ENCODE assay signal across 8 cellular contexts in genomic region chr18:67104700-67105284, GRCh38.
DNase-seq lines count a peak whose midpoint lies in the region; ATAC-seq, FAIRE-seq and TF ChIP-seq lines count a peak whose summit lies in the region.

No MANE protein-coding gene starts in this region.

- 26 to 27% methylated on average over 7 of the region's 7 CpGs for WGBS in body of pancreas, 2 donors

- POLR2A ChIA-PET in HEK293 (lab: Yijun Ruan, JAX), result no interaction called here
- POLR2A ChIA-PET in RWPE1 (lab: Yijun Ruan, JAX; ENCODE audit: low non-redundant PET), result no interaction called here

- no peak overlapping the region for H3K27ac ChIP-seq in HEK293 (ENCODE audit: extremely low read depth, low read depth, low read length)
- H3K27ac ChIP-seq in RWPE1, result no peak overlapping the region
- no peak overlapping the region for H3K27ac ChIP-seq in body of pancreas
- H3K27ac ChIP-seq in keratinocyte (ENCODE audit: control insufficient read depth, insufficient read depth, low read length), result no peak overlapping the region

- dilution Hi-C loops in keratinocyte (cut with MboI; ENCODE audit: extremely low pct_ligation_motif_present, low sequenced_read_pairs), result no loop called here

- no peaks in the 10 kb centered on the region for H3F3A ChIP-seq in Loucy (ENCODE audit: low read depth)

- ATAC-seq in body of pancreas, result peak; percentile 87

- H3K9me3 ChIP-seq in HEK293 (ENCODE audit: control insufficient read depth, insufficient read depth, low read depth, low read length), result no peaks in the 10 kb centered on the region
- no peaks in the 10 kb centered on the region for H3K9me3 ChIP-seq in Loucy (ENCODE audit: insufficient read depth, low read depth, low read length)
- H3K9me3 ChIP-seq in body of pancreas, result no peaks in the 10 kb centered on the region
- H3K9me3 ChIP-seq in keratinocyte (ENCODE audit: control insufficient read depth, low read depth, low read length), result no peaks in the 10 kb centered on the region

- TF ChIP-seq CTCF in HEK293 (tag by site-specific recombination; IDR thresholded peaks at IDR 0.05) (peak; percentile 43; the same call in 1 of the 2 replicates), Loucy (conservative IDR thresholded peaks at IDR 0.05; ENCODE audit: low read length) (peak; percentile 91), RWPE1 (conservative IDR thresholded peaks at IDR 0.05; ENCODE audit: low read depth) (peak; percentile 82), body of pancreas (IDR thresholded peaks at IDR 0.05) (peak; percentile 43 to 72 (median 63)), keratinocyte (optimal IDR thresholded peaks at IDR 0.05 in 1 of 3, IDR thresholded peaks at IDR 0.05 in 1 of 3, conservative IDR thresholded peaks at IDR 0.05 in 1 of 3; ENCODE audit: extremely low read depth in 1 of 3, insufficient read depth in 2 of 3, low read length in 3 of 3) (peak; percentile 65 to 74 (median 73))

- H3K4me1 ChIP-seq in HEK293 (ENCODE audit: control insufficient read depth, insufficient read depth, low read length) (no peaks in the 10 kb centered on the region), Loucy (ENCODE audit: insufficient read depth, low read length, poor library complexity, severe bottlenecking) (no peaks in the 10 kb centered on the region), body of pancreas (peaks cover 15% of the 10 kb centered on the region), keratinocyte (ENCODE audit: control insufficient read depth, extremely low read depth, insufficient read depth, low read length) (no peaks in the 10 kb centered on the region)

- no peak for FAIRE-seq in keratinocyte (lab: Jason Lieb, UNC)

- no peaks in the 10 kb centered on the region for H3K9me1 ChIP-seq in keratinocyte (ENCODE audit: control insufficient read depth, extremely low read depth, insufficient read depth, low read length)

- no peaks in the 10 kb centered on the region for H4K20me1 ChIP-seq in Loucy (ENCODE audit: insufficient read depth, low read length, poor library complexity, severe bottlenecking)
- no peaks in the 10 kb centered on the region for H4K20me1 ChIP-seq in keratinocyte (ENCODE audit: control insufficient read depth, extremely low read depth, insufficient read depth, low read length)

- no peaks in the 10 kb centered on the region for H3K79me2 ChIP-seq in Loucy (ENCODE audit: insufficient read depth, low read length)
- no peaks in the 10 kb centered on the region for H3K79me2 ChIP-seq in keratinocyte (ENCODE audit: control insufficient read depth, insufficient read depth, low read length)

- H2AFZ ChIP-seq in Loucy (ENCODE audit: low read length) (no peak overlapping the region), keratinocyte (ENCODE audit: control insufficient read depth, low read length) (no peak overlapping the region)

- H3K4me2 ChIP-seq in Loucy (ENCODE audit: low read depth, low read length, poor library complexity, severe bottlenecking) (no peak overlapping the region), keratinocyte (ENCODE audit: control insufficient read depth, extremely low read depth, insufficient read depth, low read depth, low read length) (no peak overlapping the region)

- no peaks in the 10 kb centered on the region for H3K36me3 ChIP-seq in HEK293 (ENCODE audit: control insufficient read depth in 2 of 2, insufficient read depth in 1 of 2, low read length in 2 of 2)
- H3K36me3 ChIP-seq in Loucy (ENCODE audit: insufficient read depth, low read length), result no peaks in the 10 kb centered on the region
- H3K36me3 ChIP-seq in body of pancreas (replicated peaks in 1 of 2; ENCODE audit: insufficient read depth in 1 of 2, low read depth in 2 of 2), result no peaks in the 10 kb centered on the region
- no peaks in the 10 kb centered on the region for H3K36me3 ChIP-seq in keratinocyte (ENCODE audit: control insufficient read depth in 2 of 2, extremely low read depth in 1 of 2, insufficient read depth in 2 of 2, low read length in 2 of 2)

- no peak for TF ChIP-seq POLR2A in body of pancreas (IDR thresholded peaks at IDR 0.05)

- H3K9me2 ChIP-seq in Loucy (replicated peaks; ENCODE audit: low read depth, low read length), result no peaks in the 10 kb centered on the region

- CTCF ChIA-PET in HEK293 (lab: Yijun Ruan, JAX), result interaction anchor here (0.6 to 4.1 kb wide), 24 partner anchors 9 to 1893 kb away, joined by 3 to 85 read pairs (median 3); no protein-coding TSS in a partner anchor
- CTCF ChIA-PET in RWPE1 (lab: Yijun Ruan, JAX), result interaction anchor here (0.5 to 1.2 kb wide), 3 partner anchors 26 to 1556 kb away, joined by 3 read pairs; no protein-coding TSS in a partner anchor

- H3K9ac ChIP-seq in Loucy (ENCODE audit: low read depth, low read length, poor library complexity, severe bottlenecking) (no peak overlapping the region), keratinocyte (ENCODE audit: control insufficient read depth, extremely low read depth, insufficient read depth, low read length) (no peak overlapping the region)

- no peak overlapping the region for H3K4me3 ChIP-seq in HEK293 (ENCODE audit: low read depth, low read length)
- no peak overlapping the region for H3K4me3 ChIP-seq in Loucy (ENCODE audit: low read length, poor library complexity, severe bottlenecking)
- no peak overlapping the region for H3K4me3 ChIP-seq in body of pancreas
- H3K4me3 ChIP-seq in keratinocyte (ENCODE audit: control insufficient read depth in 2 of 3, extremely low read depth in 1 of 3, insufficient read depth in 2 of 3, low read depth in 1 of 3, low read length in 3 of 3), result no peak overlapping the region

- H3K27me3 ChIP-seq in Loucy (ENCODE audit: insufficient read depth, low read length, poor library complexity, severe bottlenecking) (no peaks in the 10 kb centered on the region), body of pancreas (no peaks in the 10 kb centered on the region), keratinocyte (ENCODE audit: control insufficient read depth, extremely low read depth, insufficient read depth, low read length) (no peaks in the 10 kb centered on the region)

- intact Hi-C loops in body of pancreas (cut with DNase I), result loop anchor here (5.0 kb wide), 1 partner anchor 98 kb away; no protein-coding TSS in a partner anchor

- DNase-seq in SKM-1 treated with dmso at 0.1 percent for 144 hours (lab: John Stamatoyannopoulos, UW; ENCODE audit: unreplicated experiment) (peak; percentile 36), SKM-1 (lab: John Stamatoyannopoulos, UW; ENCODE audit: unreplicated experiment) (no peak), RWPE1 (ENCODE audit: low spot score) (peak; percentile 37), body of pancreas (peak; percentile 62 to 79 (median 69)), keratinocyte (ENCODE audit: low read depth, low spot score) (no peak)
- peak; percentile 32 for DNase-seq in stimulated activated CD4-positive, alpha-beta T cell treated with anti-CD3 and anti-CD28 coated beads, Interleukin-4, amount 100 ng/mL, for 24 hours

TF ChIP-seq in HEK293, 187 proteins besides CTCF, POLR2A, EP300 and RAD21:
- TF ChIP-seq ZNF654 (tag by site-specific recombination; IDR thresholded peaks at IDR 0.05; ENCODE audit: low read depth), result peak; percentile 37
- TF ChIP-seq EGR2 (tag by site-specific recombination; IDR thresholded peaks at IDR 0.05; ENCODE audit: low read depth), result no peak
- no peak for TF ChIP-seq IKZF3 (tag by site-specific recombination; IDR thresholded peaks at IDR 0.05)

Comparison
In these comparisons a context has a peak if more than half of its experiments do, and no peak if none do; other contexts are left out.
1. DNase-seq: peak in SKM-1 treated with dmso at 0.1 percent for 144 hours (single experiment), RWPE1 (single experiment), body of pancreas (4 of 4) and stimulated activated CD4-positive, alpha-beta T cell treated with anti-CD3 and anti-CD28 coated beads, Interleukin-4, amount 100 ng/mL, for 24 hours (single experiment); none in SKM-1 (single experiment) and keratinocyte (single experiment).
2. Peak in every context shown above with its lines, with median percentiles within 50 percentile points of each other: CTCF ChIP-seq.